In the genomic region with DNA sequence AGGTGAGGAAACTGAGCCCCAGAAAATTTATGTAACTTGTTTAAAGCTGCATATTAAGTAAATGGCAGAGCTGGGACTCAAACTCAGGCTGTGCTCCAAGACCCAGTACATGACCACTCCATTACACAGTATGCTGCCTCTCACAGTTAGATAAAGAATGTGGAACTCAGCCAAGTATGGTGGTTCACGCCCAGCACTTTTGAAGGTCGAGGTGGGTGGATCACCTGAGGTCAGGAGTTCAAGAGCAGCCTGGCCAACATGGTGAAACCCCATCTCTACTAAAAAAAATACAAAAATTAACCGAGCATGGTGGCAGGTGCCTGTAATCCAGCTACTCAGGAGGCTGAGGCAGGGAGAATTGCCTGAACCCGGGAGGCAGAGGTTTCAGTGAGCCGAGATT, we compare ENCODE assay signal across 1 cellular context.
TF ChIP-seq lines count a peak whose summit lies in the region.

No MANE protein-coding gene starts in this region.

TF ChIP-seq in K562, 482 proteins besides CTCF, POLR2A, EP300 and RAD21:
- peak; percentile 73 for TF ChIP-seq NFIC (IDR thresholded peaks at IDR 0.05)
TF ChIP-seq in K562: peak in this region for 1; not testable (repeated sequence) for 481.
